9 cellular contexts compared by ENCODE assay signal in the genomic region with DNA sequence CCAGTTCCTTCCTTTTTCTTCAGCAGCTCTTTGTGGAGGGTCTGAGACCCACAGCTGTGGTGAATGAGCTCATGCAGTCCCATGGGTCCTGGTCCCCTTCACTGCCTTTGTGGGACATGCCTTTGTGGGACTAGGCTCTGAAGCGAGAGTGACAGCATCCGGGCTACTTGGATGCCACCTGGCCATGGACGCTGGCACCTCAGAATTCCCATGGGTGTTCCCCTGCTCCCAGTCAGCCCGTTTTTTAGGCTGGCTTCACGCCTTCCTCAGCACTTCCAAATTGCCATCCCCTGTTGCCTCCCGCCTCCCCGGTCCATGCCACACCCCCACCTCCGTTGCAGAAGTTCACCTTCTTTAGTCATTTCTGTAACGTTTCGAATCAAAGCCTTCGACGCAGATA. TPM values are rescaled to one million over a fixed set of nuclear protein-coding genes. Genes with fewer than 3 reads are reported as not detected.
A peak's percentile ranks its signal among the peaks of the same experiment; 100 is the strongest.
DNase-seq lines count a peak whose midpoint lies in the region; ATAC-seq and TF ChIP-seq lines count a peak whose summit lies in the region.
"Had no signal": no experiment of that assay in that cellular context is flagged by ENCODE, and none has a peak within 500 bp of the region (broad histone marks: within the 10 kb centered on the region; RNA-seq: fewer than 3 reads in every experiment).

No MANE protein-coding gene starts in this region.

- CTCF ChIA-PET in CD4-positive, alpha-beta T cell (lab: Charles Lee), result interaction anchor here (1.3 kb wide), 1 partner anchor 29 kb away, joined by 3 read pairs; no protein-coding TSS in a partner anchor

- no peak for TF ChIP-seq CTCF in CD4-positive, alpha-beta T cell (IDR thresholded peaks at IDR 0.05)
- TF ChIP-seq CTCF in right atrium auricular region (IDR thresholded peaks at IDR 0.05) (no peak), esophagus squamous epithelium (IDR thresholded peaks at IDR 0.05) (no peak)

- H3K36me3 Mint-ChIP-seq in CD4-positive, alpha-beta T cell (ENCODE audit: low read depth), result no peaks in the 10 kb centered on the region

- H3K4me1 Mint-ChIP-seq in CD4-positive, alpha-beta T cell (ENCODE audit: low read depth), result peaks cover 32% of the 10 kb centered on the region

- POLR2A ChIA-PET in CD4-positive, alpha-beta T cell (lab: Charles Lee), result interaction anchor here (0.6 to 2.2 kb wide), 2 partner anchors 86 to 124 kb away, joined by 3 to 10 read pairs; a partner anchor contains a TSS

- no peaks in the 10 kb centered on the region for H3K36me3 ChIP-seq in MG63
- peaks cover 5% of the 10 kb centered on the region for H3K36me3 ChIP-seq in right atrium auricular region
- H3K36me3 ChIP-seq in esophagus squamous epithelium, result peaks cover 0 to 22% (median 0%) of the 10 kb centered on the region in 3 donors

- peak overlapping the region; percentile 62 for H3K27ac Mint-ChIP-seq in CD4-positive, alpha-beta T cell

- TF ChIP-seq POLR2A in esophagus squamous epithelium (IDR thresholded peaks at IDR 0.05), result peak in 1 of 4 donors; percentile 1

- H3K4me3 ChIP-seq in MG63, result peak overlapping the region; percentile 24; the same call in 1 of the 2 replicates
- peak overlapping the region in 1 of 2 donors; percentile 24 for H3K4me3 ChIP-seq in right atrium auricular region
- H3K4me3 ChIP-seq in esophagus squamous epithelium, result peak overlapping the region in 2 of 4 donors; percentile 11 to 46

- H3K9me3 Mint-ChIP-seq in CD4-positive, alpha-beta T cell, result no peaks in the 10 kb centered on the region

- H3K4me1 ChIP-seq in right atrium auricular region, result peaks cover 0 to 22% of the 10 kb centered on the region in 2 donors
- peaks cover 4 to 31% (median 15%) of the 10 kb centered on the region in 3 donors for H3K4me1 ChIP-seq in esophagus squamous epithelium

- no peaks in the 10 kb centered on the region for H3K27me3 ChIP-seq in CD4-positive, alpha-beta T cell (ENCODE audit: control insufficient read depth, insufficient read depth, low read length)
- H3K27me3 ChIP-seq in MG63 (no peaks in the 10 kb centered on the region), right atrium auricular region (no peaks in the 10 kb centered on the region), esophagus squamous epithelium (no peaks in the 10 kb centered on the region)

- 69 to 77% methylated on average over 12 of the region's 12 CpGs for WGBS in esophagus squamous epithelium, 2 donors

- no peak for ATAC-seq in CD4-positive, alpha-beta T cell (ENCODE audit: poor library complexity)
- peak; percentile 14 for ATAC-seq in GM21390 (IDR thresholded peaks at IDR 0.05; ENCODE audit: unreplicated experiment)

- intact Hi-C loops in CD4-positive, alpha-beta T cell (cut with DNase I, micrococcal nuclease), result no loop called here
- intact Hi-C loops in esophagus squamous epithelium (cut with DNase I), result no loop called here

- H3K27me3 Mint-ChIP-seq in CD4-positive, alpha-beta T cell, result no peaks in the 10 kb centered on the region

- no peaks in the 10 kb centered on the region for H3K9me3 ChIP-seq in CD4-positive, alpha-beta T cell (ENCODE audit: control insufficient read depth, low read length)
- H3K9me3 ChIP-seq in MG63 (no peaks in the 10 kb centered on the region), right atrium auricular region (no peaks in the 10 kb centered on the region), esophagus squamous epithelium (no peaks in the 10 kb centered on the region)

- no peak for DNase-seq in CD4-positive, alpha-beta T cell
- DNase-seq in MG63 (no peak), right atrium auricular region (ENCODE audit: low spot score) (no peak), NCI-H446 treated with DMSO at 0.1 percent for 48 hours (lab: John Stamatoyannopoulos, UW) (no peak), esophagus squamous epithelium (lab: John Stamatoyannopoulos, UW) (no peak), NCI-H748 (lab: John Stamatoyannopoulos, UW; ENCODE audit: unreplicated experiment) (no peak), HT-29 (ENCODE audit: low spot score) (no peak)
- DNase-seq: DND-41 had no signal

- H3K27ac ChIP-seq in CD4-positive, alpha-beta T cell (ENCODE audit: low read depth, low read length), result no peak overlapping the region
- peak overlapping the region; percentile 2 to 54 for H3K27ac ChIP-seq in right atrium auricular region
- H3K27ac ChIP-seq in esophagus squamous epithelium, result peak overlapping the region in 2 of 4 donors; percentile 45 to 61

- H3K4me3 Mint-ChIP-seq in CD4-positive, alpha-beta T cell, result peak overlapping the region; percentile 74

RNA-seq across cellular contexts. Expression of a gene that starts 45.1 kb away (rescaled TPM):
- total RNA-seq in CD4-positive, alpha-beta T cell, result under 1 TPM; 0.52 to 0.75 TPM
- total RNA-seq in MG63 (2014; rRNA removed; shearing (Covaris generic); ENCODE audit: low replicate concordance), result 0.13 TPM in 1 of 2 replicates, not detected in the other
- total RNA-seq in right atrium auricular region, result under 1 TPM; 0.20 to 0.52 TPM
- total RNA-seq in esophagus squamous epithelium, result 1 to 10 TPM in 3 of 4 donors, under 1 TPM in 1; 0.99 to 2.7 (median 1.3) TPM
- total RNA-seq in HT-29 (2014; rRNA removed; shearing (Covaris generic)), result 0.15 TPM in 1 of 2 replicates, not detected in the other
